Comparison of ENCODE assay signal across 1 cellular context in genomic region chr5:95621839-95622629, GRCh38.
TF ChIP-seq lines count a peak whose summit lies in the region.

No MANE protein-coding gene starts in this region.

TF ChIP-seq in IMR-90, 13 proteins besides CTCF, POLR2A, EP300 and RAD21 (continued from another document):
- no peak for TF ChIP-seq USF2 (IDR thresholded peaks at IDR 0.05; ENCODE audit: low read depth, low read length)
- TF ChIP-seq CEBPB (IDR thresholded peaks at IDR 0.05; ENCODE audit: low read depth, low read length) = no peak
TF ChIP-seq in IMR-90: peak in this region for 0.
